Comparison of ENCODE assay signal across 28 cellular contexts in genomic region chr4:122810669-122811068, GRCh38. TPM values are rescaled to one million over a fixed set of nuclear protein-coding genes. Genes with fewer than 3 reads are reported as not detected.
"Had no signal": no experiment of that assay in that cellular context is flagged by ENCODE, and none has a peak within 500 bp of the region (broad histone marks: within the 10 kb centered on the region; RNA-seq: fewer than 3 reads in every experiment).

No MANE protein-coding gene starts in this region.

- H3K4me1 ChIP-seq: breast epithelium, left lung, pancreas, transverse colon had no signal

- H3K27me3 ChIP-seq: breast epithelium, hepatocyte, left lung, pancreas, transverse colon had no signal

- H3K27ac ChIP-seq: breast epithelium, coronary artery, hepatocyte, left lung, neutrophil, pancreas, skin epidermis, transverse colon had no signal

- H3K27me3 Mint-ChIP-seq: memory B cell had no signal

- H3K27ac Mint-ChIP-seq: activated naive CD8-positive, alpha-beta T cell treated with anti-CD3 and anti-CD28 coated beads for 36 hours; immature natural killer cell; memory B cell; nephron; stimulated activated naive B cell treated with anti-CD40 and anti-IgM and Interleukin-4, amounts not matched to agents 10 μg/mL and 1 μg/mL and 100 μg/mL, for 72 hours; T-helper 1 cell treated with Interleukin-12 subunit alpha and Interleukin-12 subunit beta and Interleukin-4 antibody, amounts not matched to agents 30 μg/mL and 1 μg/mL, for 36 hours; WTC11 had no signal

- H3K79me2 ChIP-seq: hepatocyte had no signal

- DNase-seq: activated CD4-positive, alpha-beta T cell treated with anti-CD3 and anti-CD28 coated beads, Interleukin-2, amount 50 U/mL, for 48 hours; activated naive CD4-positive, alpha-beta T cell treated with Interleukin-2 at 50 U/mL for 16 hours; activated naive CD8-positive, alpha-beta T cell treated with anti-CD3 and anti-CD28 coated beads for 36 hours; activated T-cell treated with anti-CD3 and anti-CD28 coated beads, Interleukin-2, amount 50 U/mL, for 48 hours; amniotic stem cell; cerebellar nuclear complex; effector CD4-positive, alpha-beta T cell; immature natural killer cell; left lung; pancreas; right cardiac atrium; stimulated activated CD4-positive, alpha-beta T cell treated with anti-CD3 and anti-CD28 coated beads, Interleukin-15, amount 100 ng/mL, for 24 hours; stimulated activated CD4-positive, alpha-beta T cell treated with anti-CD3 and anti-CD28 coated beads, Interleukin-2, amount 100 ng/mL, for 48 hours; stimulated activated CD8-positive, alpha-beta memory T cell treated with anti-CD3 and anti-CD28 coated beads, Interleukin-4, amount 100 ng/mL, for 48 hours; stimulated activated naive B cell treated with anti-CD40 and anti-IgM and Interleukin-4, amounts not matched to agents 10 μg/mL and 1 μg/mL and 100 μg/mL, for 72 hours; T1000; transverse colon had no signal

- H2AFZ ChIP-seq: hepatocyte had no signal

- H3K4me2 ChIP-seq: hepatocyte had no signal

- FAIRE-seq: pancreas, urothelium cell line had no signal

- H3K36me3 Mint-ChIP-seq: activated naive CD8-positive, alpha-beta T cell treated with anti-CD3 and anti-CD28 coated beads for 36 hours; immature natural killer cell; memory B cell; stimulated activated naive B cell treated with anti-CD40 and anti-IgM and Interleukin-4, amounts not matched to agents 10 μg/mL and 1 μg/mL and 100 μg/mL, for 72 hours had no signal

- H3K4me3 Mint-ChIP-seq: activated naive CD8-positive, alpha-beta T cell treated with anti-CD3 and anti-CD28 coated beads for 36 hours; immature natural killer cell; memory B cell; nephron; stimulated activated naive B cell treated with anti-CD40 and anti-IgM and Interleukin-4, amounts not matched to agents 10 μg/mL and 1 μg/mL and 100 μg/mL, for 72 hours; T-helper 1 cell treated with Interleukin-12 subunit alpha and Interleukin-12 subunit beta and Interleukin-4 antibody, amounts not matched to agents 30 μg/mL and 1 μg/mL, for 36 hours; WTC11 had no signal

- H3K4me1 Mint-ChIP-seq: memory B cell; nephron; stimulated activated naive B cell treated with anti-CD40 and anti-IgM and Interleukin-4, amounts not matched to agents 10 μg/mL and 1 μg/mL and 100 μg/mL, for 72 hours had no signal

- ATAC-seq: esophagus mucosa; left lung; stimulated activated naive B cell treated with anti-CD40 and anti-IgM and Interleukin-4, amounts not matched to agents 10 μg/mL and 1 μg/mL and 100 μg/mL, for 72 hours; WTC11 had no signal

- H3K9me3 Mint-ChIP-seq: activated naive CD8-positive, alpha-beta T cell treated with anti-CD3 and anti-CD28 coated beads for 36 hours; immature natural killer cell; stimulated activated naive B cell treated with anti-CD40 and anti-IgM and Interleukin-4, amounts not matched to agents 10 μg/mL and 1 μg/mL and 100 μg/mL, for 72 hours; T-helper 1 cell treated with Interleukin-12 subunit alpha and Interleukin-12 subunit beta and Interleukin-4 antibody, amounts not matched to agents 30 μg/mL and 1 μg/mL, for 36 hours had no signal

- H3K9me3 ChIP-seq: breast epithelium, left lung, neutrophil, pancreas, transverse colon had no signal

- H3K36me3 ChIP-seq: breast epithelium, left lung, neutrophil, pancreas, transverse colon had no signal

- H3K4me3 ChIP-seq: breast epithelium, coronary artery, hepatocyte, left lung, pancreas, skin epidermis, transverse colon had no signal

RNA-seq across cellular contexts. Expression of gene FGF2, which starts 16.0 kb away (rescaled TPM):
- polyA plus RNA-seq: immature natural killer cell had no signal
